ENCODE assay signal across 11 cellular contexts in genomic region chr1:235864469-235864868, GRCh38. TPM values are rescaled to one million over a fixed set of nuclear protein-coding genes. Genes with fewer than 3 reads are reported as not detected.
DNase-seq lines count a peak whose midpoint lies in the region; ATAC-seq, FAIRE-seq and TF ChIP-seq lines count a peak whose summit lies in the region.
"Had no signal": no experiment of that assay in that cellular context is flagged by ENCODE, and none has a peak within 500 bp of the region (broad histone marks: within the 10 kb centered on the region; RNA-seq: fewer than 3 reads in every experiment).

No MANE protein-coding gene starts in this region.

- H3K27ac ChIP-seq in PC-3 (ENCODE audit: low read length) (no peak overlapping the region), esophagus muscularis mucosa (replicated peaks in 1 of 4) (peak overlapping the region in 3 of 4 donors; percentile 59 to 99 (median 94)), smooth muscle cell (ENCODE audit: low read depth) (no peak overlapping the region), mesendoderm (ENCODE audit: low read depth, low read length) (no peak overlapping the region)

- H3K4me3 ChIP-seq in PC-3 (ENCODE audit: low read length) (no peak overlapping the region), esophagus muscularis mucosa (peak overlapping the region; percentile 80 to 100 (median 90)), smooth muscle cell (no peak overlapping the region), mesendoderm (ENCODE audit: low read length) (no peak overlapping the region)
- H3K4me3 ChIP-seq: right atrium auricular region had no signal

- no peaks in the 10 kb centered on the region for H4K20me1 ChIP-seq in PC-3 (ENCODE audit: low read length)
- H4K20me1 ChIP-seq in smooth muscle cell (ENCODE audit: low read depth): no peaks in the 10 kb centered on the region

- no peak overlapping the region for H3K18ac ChIP-seq in mesendoderm (ENCODE audit: low read length)

- TF ChIP-seq POLR2A in GM12891 (IDR thresholded peaks at IDR 0.05; ENCODE audit: low read depth, low read length) (no peak), esophagus muscularis mucosa (IDR thresholded peaks at IDR 0.05; ENCODE audit: low read depth) (no peak)

- POLR2A ChIA-PET in PC-3 (lab: Charles Lee; ENCODE audit: unreplicated experiment): no interaction called here

- no peaks in the 10 kb centered on the region for H3K9me2 ChIP-seq in PC-3 (replicated peaks; ENCODE audit: low read length)

- TF ChIP-seq EP300 in esophagus muscularis mucosa (IDR thresholded peaks at IDR 0.05): no peak

- intact Hi-C loops in PC-3 (cut with micrococcal nuclease) (no loop called here), esophagus muscularis mucosa (cut with DNase I) (no loop called here)

- whole genome bisulfite sequencing in esophagus muscularis mucosa: 97% methylated on average over 10 of the region's 10 CpGs
- WGBS in smooth muscle cell (ENCODE audit: low lambda C conversion rate): 97% methylated on average over 10 of the region's 10 CpGs
- WGBS in mesendoderm (ENCODE audit: extremely low coverage, insufficient coverage, low lambda C conversion rate): no CpG with 5 or more reads among the region's 10 CpGs

- H3K9me3 ChIP-seq in PC-3 (ENCODE audit: low read length): no peaks in the 10 kb centered on the region
- no peaks in the 10 kb centered on the region for H3K9me3 ChIP-seq in esophagus muscularis mucosa
- H3K9me3 ChIP-seq in smooth muscle cell (replicated peaks; ENCODE audit: low read depth): no peaks in the 10 kb centered on the region
- H3K9me3 ChIP-seq: right atrium auricular region had no signal

- ATAC-seq in PC-3: no peak
- ATAC-seq in left lobe of liver: no peak

- no peak overlapping the region for H3K56ac ChIP-seq in mesendoderm (ENCODE audit: low read length)

- H3K4ac ChIP-seq in mesendoderm (ENCODE audit: low read depth, low read length): no peak overlapping the region

- no peak overlapping the region for H2BK120ac ChIP-seq in mesendoderm (ENCODE audit: low read depth, low read length)

- H2AK5ac ChIP-seq in mesendoderm (ENCODE audit: low read length): no peak overlapping the region

- BruUV-seq in PC-3 (replicated peaks; lab: Mats Ljungman, UMichigan): no TSS peak

- DNase-seq in GM12891 (ENCODE audit: insufficient read length, low spot score): no peak
- DNase-seq in PC-3: no peak
- no peak for DNase-seq in esophagus muscularis mucosa (ENCODE audit: extremely low spot score)
- no peak for DNase-seq in smooth muscle cell (lab: John Stamatoyannopoulos, UW; ENCODE audit: unreplicated experiment)
- no peak for DNase-seq in DMS 273 (lab: John Stamatoyannopoulos, UW; ENCODE audit: unreplicated experiment)
- DNase-seq in mesendoderm: no peak
- no peak for DNase-seq in left lobe of liver (ENCODE audit: low spot score)
- DNase-seq: activated gamma-delta T cell treated with Interleukin-2 at 50 U/mL for 16 hours, NCI-H2171 treated with DMSO at 0.1 percent for 48 hours had no signal

- no peak overlapping the region for H4K8ac ChIP-seq in mesendoderm (ENCODE audit: low read depth, low read length)

- H4K5ac ChIP-seq in mesendoderm (ENCODE audit: low read length): no peak overlapping the region

- CTCF ChIA-PET in PC-3 (lab: Charles Lee): no interaction called here

- no peaks in the 10 kb centered on the region for H3K27me3 ChIP-seq in PC-3 (ENCODE audit: low read length)
- no peaks in the 10 kb centered on the region for H3K27me3 ChIP-seq in esophagus muscularis mucosa
- H3K27me3 ChIP-seq in smooth muscle cell (ENCODE audit: low read depth): no peaks in the 10 kb centered on the region
- H3K27me3 ChIP-seq in mesendoderm (ENCODE audit: insufficient read depth, low read length, poor library complexity): peaks cover 2% of the 10 kb centered on the region
- H3K27me3 ChIP-seq: right atrium auricular region had no signal

- H3K4me1 ChIP-seq in PC-3 (ENCODE audit: insufficient read depth, low read length) (peaks cover 21% of the 10 kb centered on the region), esophagus muscularis mucosa (peaks cover 17 to 58% (median 48%) of the 10 kb centered on the region in 4 donors), smooth muscle cell (ENCODE audit: low read depth) (peaks cover 6% of the 10 kb centered on the region), mesendoderm (ENCODE audit: control insufficient read depth, low read depth, low read length) (no peaks in the 10 kb centered on the region)

- no peak overlapping the region for H2BK5ac ChIP-seq in mesendoderm (ENCODE audit: low read length)

- H3K4me2 ChIP-seq in PC-3 (ENCODE audit: low read length): 0 out of 2 replicates have a peak overlapping the region, but pooled peaks have one; percentile 97
- peak overlapping the region; percentile 90 for H3K4me2 ChIP-seq in smooth muscle cell
- H3K4me2 ChIP-seq in mesendoderm (ENCODE audit: low read length): no peak overlapping the region

- H3K79me2 ChIP-seq in PC-3 (ENCODE audit: low read length): peaks cover 38% of the 10 kb centered on the region
- peaks cover 32% of the 10 kb centered on the region for H3K79me2 ChIP-seq in smooth muscle cell (ENCODE audit: low read depth)
- H3K79me2 ChIP-seq in mesendoderm (ENCODE audit: control insufficient read depth, insufficient read depth, low read length): no peaks in the 10 kb centered on the region

- H3K9ac ChIP-seq in PC-3 (ENCODE audit: low read length) (no peak overlapping the region), smooth muscle cell (ENCODE audit: low read depth) (no peak overlapping the region), mesendoderm (ENCODE audit: low read length) (no peak overlapping the region)

- H3K36me3 ChIP-seq in PC-3 (ENCODE audit: low read depth, low read length): no peaks in the 10 kb centered on the region
- no peaks in the 10 kb centered on the region for H3K36me3 ChIP-seq in esophagus muscularis mucosa
- H3K36me3 ChIP-seq in smooth muscle cell (ENCODE audit: low read depth): no peaks in the 10 kb centered on the region
- no peaks in the 10 kb centered on the region for H3K36me3 ChIP-seq in mesendoderm (ENCODE audit: control insufficient read depth, insufficient read depth, low read length)
- H3K36me3 ChIP-seq: right atrium auricular region had no signal

- H2AFZ ChIP-seq in PC-3 (ENCODE audit: low read length) (no peak overlapping the region), smooth muscle cell (ENCODE audit: low read depth) (no peak overlapping the region)

- peak; percentile 66 for FAIRE-seq in GM12891 (lab: Jason Lieb, UNC)
- FAIRE-seq: TTC549 had no signal

- H3K23ac ChIP-seq in mesendoderm (ENCODE audit: low read length): no peak overlapping the region

- no peaks in the 10 kb centered on the region for H3K79me1 ChIP-seq in mesendoderm (ENCODE audit: low read length)

- H2BK15ac ChIP-seq in mesendoderm (replicated peaks; ENCODE audit: low read depth): no peak overlapping the region

- no peak for TF ChIP-seq CTCF in PC-3 (conservative IDR thresholded peaks at IDR 0.05; ENCODE audit: low read depth, low read length)
- TF ChIP-seq CTCF in esophagus muscularis mucosa (IDR thresholded peaks at IDR 0.05): no peak
- no peak for TF ChIP-seq CTCF in smooth muscle cell (IDR thresholded peaks at IDR 0.05; ENCODE audit: borderline replicate concordance, insufficient read depth, poor library complexity, severe bottlenecking)

- H3F3A ChIP-seq in PC-3 (ENCODE audit: low read length, unreplicated experiment): no peaks in the 10 kb centered on the region
- no peaks in the 10 kb centered on the region for H3F3A ChIP-seq in smooth muscle cell (ENCODE audit: low read depth)

TF ChIP-seq in GM12891, 5 proteins besides CTCF, POLR2A, EP300 and RAD21:
- no peak for TF ChIP-seq PAX5 (IDR thresholded peaks at IDR 0.05; ENCODE audit: insufficient read depth, low read length, severe bottlenecking)
- TF ChIP-seq SPI1 (IDR thresholded peaks at IDR 0.05; ENCODE audit: low read depth, low read length): no peak
- TF ChIP-seq POU2F2 (IDR thresholded peaks at IDR 0.05; ENCODE audit: low read depth, low read length): no peak
- no peak for TF ChIP-seq TAF1 (IDR thresholded peaks at IDR 0.05; ENCODE audit: low read depth, low read length)
- no peak for TF ChIP-seq POLR2AphosphoS5 (IDR thresholded peaks at IDR 0.05; ENCODE audit: low read depth, low read length)

RNA-seq across cellular contexts. Expression of gene LYST, which starts 2.2 kb away (rescaled TPM):
- polyA plus RNA-seq in GM12891 (2012; ENCODE audit: low read depth, missing spikeins): 4.1 TPM
- total RNA-seq in PC-3 (2014; rRNA removed): 4.8 and 5.0 TPM in 2 replicates
- 10 to 100 TPM; 22.9 to 44.4 (median 31.9) TPM for total RNA-seq in esophagus muscularis mucosa
- 13.5 and 18.8 TPM in 2 replicates for total RNA-seq in smooth muscle cell
- 2.2 and 4.5 TPM in 2 replicates for polyA plus RNA-seq in smooth muscle cell
- polyA plus RNA-seq in mesendoderm (2013, experiment 1 of 2): 0.17 TPM
- 0.20 TPM for polyA plus RNA-seq in mesendoderm (2013, experiment 2 of 2)
- total RNA-seq in left lobe of liver: 12.2 TPM

Comparison
In these comparisons a context has a peak if more than half of its experiments do, and no peak if none do; other contexts are left out.
1. H3K27ac ChIP-seq: peak in esophagus muscularis mucosa (3 of 4); none in PC-3 (single experiment), smooth muscle cell (single experiment) and mesendoderm (single experiment).
2. H3K4me3 ChIP-seq: peak in esophagus muscularis mucosa (4 of 4); none in PC-3 (single experiment), smooth muscle cell (single experiment) and mesendoderm (single experiment).